ENCODE assay signal across 1 cellular context in the genomic region with DNA sequence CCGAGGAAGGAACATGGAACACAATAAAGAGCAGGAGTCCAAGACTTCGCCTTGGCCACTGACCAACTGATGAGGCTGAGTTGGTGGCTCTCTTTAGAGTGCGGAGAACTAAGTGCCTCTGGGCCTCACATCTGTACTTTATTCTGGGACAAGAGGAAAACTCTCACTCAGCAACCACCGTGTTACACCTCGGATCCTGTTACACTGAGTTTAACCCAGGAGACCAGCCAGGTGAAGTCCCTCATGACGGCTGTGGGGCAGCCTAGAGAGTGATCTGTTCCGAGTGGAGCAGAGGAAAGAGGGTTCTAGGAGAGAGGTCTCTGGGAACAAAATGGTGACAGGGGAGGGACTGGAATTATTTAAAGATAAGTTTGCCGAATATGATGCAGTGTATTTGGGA.
TF ChIP-seq lines count a peak whose summit lies in the region.

No MANE protein-coding gene starts in this region.

TF ChIP-seq in K562, 482 proteins besides CTCF, POLR2A, EP300 and RAD21 (continued from another document):
- TF ChIP-seq, protein P1, sequence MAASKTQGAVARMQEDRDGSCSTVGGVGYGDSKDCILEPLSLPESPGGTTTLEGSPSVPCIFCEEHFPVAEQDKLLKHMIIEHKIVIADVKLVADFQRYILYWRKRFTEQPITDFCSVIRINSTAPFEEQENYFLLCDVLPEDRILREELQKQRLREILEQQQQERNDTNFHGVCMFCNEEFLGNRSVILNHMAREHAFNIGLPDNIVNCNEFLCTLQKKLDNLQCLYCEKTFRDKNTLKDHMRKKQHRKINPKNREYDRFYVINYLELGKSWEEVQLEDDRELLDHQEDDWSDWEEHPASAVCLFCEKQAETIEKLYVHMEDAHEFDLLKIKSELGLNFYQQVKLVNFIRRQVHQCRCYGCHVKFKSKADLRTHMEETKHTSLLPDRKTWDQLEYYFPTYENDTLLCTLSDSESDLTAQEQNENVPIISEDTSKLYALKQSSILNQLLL (CRISPR knock-in tag; IDR thresholded peaks at IDR 0.05; ENCODE audit: borderline replicate concordance), result no peak
- TF ChIP-seq MEF2D (tag; conservative IDR thresholded peaks at IDR 0.05; ENCODE audit: low read depth), result no peak
- no peak for TF ChIP-seq SNRNP70 (optimal IDR thresholded peaks at IDR 0.05; ENCODE audit: low read depth, low read length)
- TF ChIP-seq NFRKB (IDR thresholded peaks at IDR 0.05; ENCODE audit: low read depth), result no peak
- no peak for TF ChIP-seq ZNF444 (CRISPR knock-in tag; IDR thresholded peaks at IDR 0.05)
- TF ChIP-seq ZKSCAN3 (CRISPR knock-in tag; IDR thresholded peaks at IDR 0.05), result no peak
- TF ChIP-seq E2F3 (CRISPR knock-in tag; IDR thresholded peaks at IDR 0.05), result no peak
- TF ChIP-seq TRIM28 (IDR thresholded peaks at IDR 0.05), result no peak
- TF ChIP-seq ASH1L (IDR thresholded peaks at IDR 0.05; ENCODE audit: borderline replicate concordance, low read depth, partially characterized antibody), result no peak
- no peak for TF ChIP-seq SMAD3 (CRISPR knock-in tag; conservative IDR thresholded peaks at IDR 0.05)
- no peak for TF ChIP-seq GTF2E2 (tag; IDR thresholded peaks at IDR 0.05)
- no peak for TF ChIP-seq RCOR1 (IDR thresholded peaks at IDR 0.05; ENCODE audit: borderline replicate concordance in 1 of 2, low read depth in 2 of 2, low read length in 2 of 2)
- no peak for TF ChIP-seq ZNF408 (CRISPR knock-in tag; IDR thresholded peaks at IDR 0.05; ENCODE audit: low read depth)
- TF ChIP-seq, protein P2, sequence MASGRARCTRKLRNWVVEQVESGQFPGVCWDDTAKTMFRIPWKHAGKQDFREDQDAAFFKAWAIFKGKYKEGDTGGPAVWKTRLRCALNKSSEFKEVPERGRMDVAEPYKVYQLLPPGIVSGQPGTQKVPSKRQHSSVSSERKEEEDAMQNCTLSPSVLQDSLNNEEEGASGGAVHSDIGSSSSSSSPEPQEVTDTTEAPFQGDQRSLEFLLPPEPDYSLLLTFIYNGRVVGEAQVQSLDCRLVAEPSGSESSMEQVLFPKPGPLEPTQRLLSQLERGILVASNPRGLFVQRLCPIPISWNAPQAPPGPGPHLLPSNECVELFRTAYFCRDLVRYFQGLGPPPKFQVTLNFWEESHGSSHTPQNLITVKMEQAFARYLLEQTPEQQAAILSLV (tag; IDR thresholded peaks at IDR 0.05), result no peak
TF ChIP-seq in K562: peak in this region for 0.
